In the genomic region with DNA sequence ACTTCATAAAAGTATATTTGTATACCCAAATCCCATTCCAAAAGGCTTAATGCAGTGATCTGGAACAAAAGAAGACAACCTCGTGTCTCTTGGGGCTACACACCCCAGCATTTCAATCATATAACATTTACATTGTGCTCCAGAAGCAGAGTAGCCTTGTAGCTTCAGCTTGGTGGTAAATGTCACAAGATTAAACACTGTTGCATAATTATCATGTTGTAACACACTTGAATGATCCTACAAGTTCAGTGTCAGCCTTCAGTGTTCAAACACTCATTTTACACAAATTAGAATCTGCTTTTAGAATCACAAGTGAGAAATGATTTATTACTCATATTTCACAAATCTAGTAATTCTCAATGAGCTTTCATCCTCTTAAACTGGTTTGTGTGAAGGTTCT, we compare ENCODE assay signal across 17 cellular contexts.
"Had no signal": no experiment of that assay in that cellular context is flagged by ENCODE, and none has a peak within 500 bp of the region (broad histone marks: within the 10 kb centered on the region; RNA-seq: fewer than 3 reads in every experiment).

No MANE protein-coding gene starts in this region.

- H3K36me3 ChIP-seq: esophagus squamous epithelium, left ventricle myocardium inferior, prostate gland, right atrium auricular region, tibial artery had no signal

- H3K27me3 ChIP-seq: esophagus squamous epithelium, foreskin keratinocyte, right atrium auricular region, tibial artery had no signal

- H3K27ac ChIP-seq: coronary artery, esophagus squamous epithelium, foreskin keratinocyte, left ventricle myocardium inferior, prostate gland, right atrium auricular region, tibial artery had no signal

- H3K9me3 ChIP-seq: esophagus squamous epithelium, left ventricle myocardium inferior, prostate gland, right atrium auricular region, tibial artery had no signal

- H3K4me3 ChIP-seq: coronary artery, esophagus squamous epithelium, left ventricle myocardium inferior, prostate gland, right atrium auricular region, tibial artery had no signal

- H3K4me1 ChIP-seq: esophagus squamous epithelium, foreskin keratinocyte, left ventricle myocardium inferior, prostate gland, right atrium auricular region, tibial artery had no signal

- DNase-seq: activated CD8-positive, alpha-beta memory T cell treated with anti-CD3 and anti-CD28 coated beads, Interleukin-2, amount 50 U/mL, for 48 hours; activated effector memory CD4-positive, alpha-beta T cell treated with Interleukin-2 at 50 U/mL for 16 hours; activated naive CD4-positive, alpha-beta T cell treated with anti-CD3 and anti-CD28 coated beads for 36 hours; activated naive CD8-positive, alpha-beta T cell treated with anti-CD3 and anti-CD28 coated beads, Interleukin-2, amount 10 ng/mL, durations not matched to agents 7 days and 5 days; activated T-cell treated with anti-CD3 and anti-CD28 coated beads, Interleukin-2, amount 50 U/mL, for 72 hours; amniotic stem cell; esophagus squamous epithelium; foreskin keratinocyte; left ventricle myocardium inferior; mammary epithelial cell; stimulated activated CD4-positive, alpha-beta T cell treated with anti-CD3 and anti-CD28 coated beads, Interleukin-12 subunit alpha, Interleukin-12 subunit beta, amount 100 ng/mL, for 4 hours; stimulated activated naive CD8-positive, alpha-beta T cell treated with anti-CD3 and anti-CD28 coated beads, Interleukin-15, amount 100 ng/mL, for 72 hours; T-helper 9 cell; tibial artery had no signal
